Comparison of ENCODE assay signal across 13 cellular contexts in genomic region chr6:82245376-82245775, GRCh38. TPM values are rescaled to one million over a fixed set of nuclear protein-coding genes. Genes with fewer than 3 reads are reported as not detected.
DNase-seq lines count a peak whose midpoint lies in the region; ATAC-seq and TF ChIP-seq lines count a peak whose summit lies in the region.
"Had no signal": no experiment of that assay in that cellular context is flagged by ENCODE, and none has a peak within 500 bp of the region (broad histone marks: within the 10 kb centered on the region; RNA-seq: fewer than 3 reads in every experiment).

No MANE protein-coding gene starts in this region.

- no peaks in the 10 kb centered on the region for H3K9me3 Mint-ChIP-seq in activated T-cell treated with anti-CD3 and anti-CD28 coated beads, Interleukin-2, amount 50 U/mL, for 72 hours

- peak overlapping the region in 3 of 4 donors; percentile 96 to 97 (median 96) for H3K27ac ChIP-seq in esophagus muscularis mucosa (replicated peaks in 1 of 4)
- H3K27ac ChIP-seq in smooth muscle cell (ENCODE audit: low read depth), result peak overlapping the region; percentile 1
- H3K27ac ChIP-seq: tibial artery had no signal

- TF ChIP-seq CTCF in esophagus muscularis mucosa (IDR thresholded peaks at IDR 0.05), result no peak
- no peak for TF ChIP-seq CTCF in smooth muscle cell (IDR thresholded peaks at IDR 0.05; ENCODE audit: borderline replicate concordance, insufficient read depth, poor library complexity, severe bottlenecking)

- H2AFZ ChIP-seq in smooth muscle cell (ENCODE audit: low read depth), result no peak overlapping the region

- intact Hi-C loops in esophagus muscularis mucosa (cut with DNase I), result loop anchor here (10.0 kb wide), 1 partner anchor 1609 kb away; the partner anchor contains the start of genes CYB5R4 and RIPPLY2

- DNase-seq in activated T-cell treated with anti-CD3 and anti-CD28 coated beads, Interleukin-2, amount 50 U/mL, for 72 hours, result no peak
- DNase-seq in activated T-cell treated with anti-CD3 and anti-CD28 coated beads, Interleukin-2, amount 50 U/mL, for 48 hours, result no peak
- DNase-seq in T-helper 17 cell (no peak), esophagus muscularis mucosa (ENCODE audit: extremely low spot score) (no peak), smooth muscle cell (lab: John Stamatoyannopoulos, UW; ENCODE audit: unreplicated experiment) (no peak), NCI-H526 (lab: John Stamatoyannopoulos, UW) (no peak)
- DNase-seq: adrenal gland; effector CD8-positive, alpha-beta T cell; NCI-H2171 treated with DMSO at 0.1 percent for 48 hours; retina; tibial artery had no signal

- ATAC-seq in activated T-cell treated with anti-CD3 and anti-CD28 coated beads, Interleukin-2, amount 50 U/mL, for 72 hours (replicated peaks in 1 of 2), result no peak
- ATAC-seq in T-helper 17 cell (no peak), GM21576 (IDR thresholded peaks at IDR 0.05; ENCODE audit: unreplicated experiment) (no peak), HG03095 (IDR thresholded peaks at IDR 0.05; ENCODE audit: unreplicated experiment) (no peak)

- WGBS in esophagus muscularis mucosa, result 100% methylated on average over 4 of the region's 4 CpGs
- WGBS in smooth muscle cell (ENCODE audit: low lambda C conversion rate), result 93% methylated on average over 4 of the region's 4 CpGs

- H3K27me3 Mint-ChIP-seq in activated T-cell treated with anti-CD3 and anti-CD28 coated beads, Interleukin-2, amount 50 U/mL, for 72 hours (ENCODE audit: low read depth), result no peaks in the 10 kb centered on the region
- no peaks in the 10 kb centered on the region for H3K27me3 Mint-ChIP-seq in T-helper 17 cell

- H3K36me3 ChIP-seq in esophagus muscularis mucosa (no peaks in the 10 kb centered on the region), smooth muscle cell (ENCODE audit: low read depth) (no peaks in the 10 kb centered on the region)
- H3K36me3 ChIP-seq: adrenal gland, tibial artery had no signal

- no peak for TF ChIP-seq EP300 in esophagus muscularis mucosa (IDR thresholded peaks at IDR 0.05)

- no peak overlapping the region for H3K9ac ChIP-seq in smooth muscle cell (ENCODE audit: low read depth)

- peak overlapping the region; percentile 85 for H3K4me2 ChIP-seq in smooth muscle cell

- peaks cover 29 to 64% (median 51%) of the 10 kb centered on the region in 4 donors for H3K4me1 ChIP-seq in esophagus muscularis mucosa
- peaks cover 20% of the 10 kb centered on the region for H3K4me1 ChIP-seq in smooth muscle cell (ENCODE audit: low read depth)

- peaks cover 67% of the 10 kb centered on the region for H3K79me2 ChIP-seq in smooth muscle cell (ENCODE audit: low read depth)

- peaks cover 60% of the 10 kb centered on the region for H3K4me1 Mint-ChIP-seq in activated T-cell treated with anti-CD3 and anti-CD28 coated beads, Interleukin-2, amount 50 U/mL, for 72 hours (ENCODE audit: low read depth)
- H3K4me1 Mint-ChIP-seq in T-helper 17 cell, result peaks cover 37% of the 10 kb centered on the region

- H3F3A ChIP-seq in smooth muscle cell (ENCODE audit: low read depth), result no peaks in the 10 kb centered on the region

- no peaks in the 10 kb centered on the region for H3K27me3 ChIP-seq in esophagus muscularis mucosa
- H3K27me3 ChIP-seq in smooth muscle cell (ENCODE audit: low read depth), result no peaks in the 10 kb centered on the region
- H3K27me3 ChIP-seq: adrenal gland, tibial artery had no signal

- peaks cover 39% of the 10 kb centered on the region for H4K20me1 ChIP-seq in smooth muscle cell (ENCODE audit: low read depth)

- H3K27ac Mint-ChIP-seq in activated T-cell treated with anti-CD3 and anti-CD28 coated beads, Interleukin-2, amount 50 U/mL, for 72 hours, result no peak overlapping the region
- peak overlapping the region; percentile 11 for H3K27ac Mint-ChIP-seq in T-helper 17 cell

- no peak overlapping the region for H3K4me3 ChIP-seq in esophagus muscularis mucosa
- peak overlapping the region; percentile 69 for H3K4me3 ChIP-seq in smooth muscle cell
- H3K4me3 ChIP-seq: tibial artery had no signal

- H3K9me3 ChIP-seq in T-helper 17 cell (ENCODE audit: control insufficient read depth, low read length, poor library complexity, severe bottlenecking) (no peaks in the 10 kb centered on the region), esophagus muscularis mucosa (no peaks in the 10 kb centered on the region), smooth muscle cell (replicated peaks; ENCODE audit: low read depth) (no peaks in the 10 kb centered on the region)
- H3K9me3 ChIP-seq: adrenal gland, tibial artery had no signal

- no peak for TF ChIP-seq POLR2A in esophagus muscularis mucosa (IDR thresholded peaks at IDR 0.05; ENCODE audit: low read depth)

- H3K4me3 Mint-ChIP-seq in activated T-cell treated with anti-CD3 and anti-CD28 coated beads, Interleukin-2, amount 50 U/mL, for 72 hours, result peak overlapping the region; percentile 41 to 83
- no peak overlapping the region for H3K4me3 Mint-ChIP-seq in T-helper 17 cell

- peaks cover 6 to 8% of the 10 kb centered on the region in 2 donors for H3K36me3 Mint-ChIP-seq in activated T-cell treated with anti-CD3 and anti-CD28 coated beads, Interleukin-2, amount 50 U/mL, for 72 hours (ENCODE audit: insufficient read depth in 2 of 2)
- peaks cover 2% of the 10 kb centered on the region for H3K36me3 Mint-ChIP-seq in T-helper 17 cell (ENCODE audit: low read depth)

RNA-seq across cellular contexts. Expression of gene IBTK, which starts 2.2 kb away (rescaled TPM):
- 10 to 100 TPM; 28.9 to 29.5 TPM for total RNA-seq in activated T-cell treated with anti-CD3 and anti-CD28 coated beads, Interleukin-2, amount 50 U/mL, for 72 hours
- total RNA-seq in T-helper 17 cell (10 to 100 TPM; 20.3 to 22.2 TPM), esophagus muscularis mucosa (10 to 100 TPM; 26.2 to 38.6 (median 27.2) TPM), smooth muscle cell (50.7 and 69.7 TPM in 2 replicates)
- 15.3 and 21.6 TPM in 2 replicates for polyA plus RNA-seq in smooth muscle cell
